ENCODE assay signal across 14 cellular contexts in genomic region chr1:109769335-109770078, GRCh38. TPM values are rescaled to one million over a fixed set of nuclear protein-coding genes. Genes with fewer than 3 reads are reported as not detected.
DNase-seq lines count a peak whose midpoint lies in the region; ATAC-seq, FAIRE-seq and TF ChIP-seq lines count a peak whose summit lies in the region.
"Had no signal": no experiment of that assay in that cellular context is flagged by ENCODE, and none has a peak within 500 bp of the region (broad histone marks: within the 10 kb centered on the region; RNA-seq: fewer than 3 reads in every experiment).

No MANE protein-coding gene starts in this region.

- no peaks in the 10 kb centered on the region for H3K27me3 ChIP-seq in bronchial epithelial cell (ENCODE audit: control insufficient read depth, insufficient read depth, low read length)
- no peaks in the 10 kb centered on the region for H3K27me3 ChIP-seq in lower lobe of right lung (ENCODE audit: low read depth)
- H3K27me3 ChIP-seq: tibial artery had no signal

- no peak for FAIRE-seq in HTR-8/SVneo (lab: Jason Lieb, UNC)
- no peak for FAIRE-seq in bronchial epithelial cell (lab: Jason Lieb, UNC)
- FAIRE-seq: endometrium had no signal

- intact Hi-C loops in lower lobe of right lung (cut with DNase I) = loop anchor here (10.0 kb wide), 1 partner anchor 225 kb away; the partner anchor contains the start of gene GNAI3

- in situ Hi-C loops in ACHN (cut with HindIII; ENCODE audit: low pct_ligation_motif_present, low pct_unique_long_range_greater_than_20kb, low sequenced_read_pairs) = no loop called here

- no peak for ATAC-seq in lower lobe of right lung
- ATAC-seq in GM21526 (IDR thresholded peaks at IDR 0.05; ENCODE audit: low FRiP score, unreplicated experiment) = no peak

- TF ChIP-seq CTCF in bronchial epithelial cell (IDR thresholded peaks at IDR 0.05; ENCODE audit: insufficient read depth, low read length, severe bottlenecking) = no peak
- TF ChIP-seq CTCF in lower lobe of right lung (IDR thresholded peaks at IDR 0.05) = no peak

- H3K27ac ChIP-seq in lower lobe of right lung = no peak overlapping the region
- H3K27ac ChIP-seq: tibial artery had no signal

- no peak overlapping the region for H3K4me3 ChIP-seq in bronchial epithelial cell (ENCODE audit: low read depth, low read length)
- no peak overlapping the region for H3K4me3 ChIP-seq in lower lobe of right lung
- H3K4me3 ChIP-seq: tibial artery had no signal

- peaks cover 7% of the 10 kb centered on the region for H3K4me1 ChIP-seq in lower lobe of right lung

- H3K36me3 ChIP-seq in bronchial epithelial cell (ENCODE audit: control insufficient read depth, insufficient read depth, low read length) (no peaks in the 10 kb centered on the region), lower lobe of right lung (no peaks in the 10 kb centered on the region)
- H3K36me3 ChIP-seq: tibial artery had no signal

- H3K9me3 ChIP-seq in lower lobe of right lung = no peaks in the 10 kb centered on the region
- H3K9me3 ChIP-seq: tibial artery had no signal

- peak; percentile 40 for DNase-seq in ACHN
- peak; percentile 32 for DNase-seq in HTR-8/SVneo (ENCODE audit: insufficient read length, low spot score)
- peak; percentile 73 for DNase-seq in bronchial epithelial cell (ENCODE audit: low read depth)
- DNase-seq in lower lobe of right lung = peak; percentile 2
- no peak for DNase-seq in stimulated activated CD8-positive, alpha-beta memory T cell treated with anti-CD3 and anti-CD28 coated beads, Interleukin-4, amount 100 ng/mL, for 48 hours
- DNase-seq in NCI-H1048 (lab: John Stamatoyannopoulos, UW) = no peak
- no peak for DNase-seq in SKM-1 treated with dmso at 0.1 percent for 144 hours (lab: John Stamatoyannopoulos, UW; ENCODE audit: unreplicated experiment)
- DNase-seq: C1 segment of cervical spinal cord, NCI-H2029 had no signal

RNA-seq across cellular contexts. Expression of gene EPS8L3, which starts 5.8 kb away (rescaled TPM):
- total RNA-seq in bronchial epithelial cell (not detected in 2 replicates), lower lobe of right lung (not detected)
- total RNA-seq: activated B cell treated with CpG ODN at 0.5 μM for 24 hours, osteocyte had no signal

RNA-seq across cellular contexts. Expression of gene GSTM3, which starts 28.7 kb away (rescaled TPM):
- total RNA-seq in bronchial epithelial cell = 4.7 TPM in 2 replicates
- total RNA-seq in lower lobe of right lung = 18.5 TPM

RNA-seq across cellular contexts. Expression of gene GSTM5, which starts 57.5 kb away (rescaled TPM):
- total RNA-seq in bronchial epithelial cell (not detected in 2 replicates), lower lobe of right lung (11.7 TPM)
- total RNA-seq: osteocyte had no signal

Comparison
In these comparisons a context has a peak if more than half of its experiments do, and no peak if none do; other contexts are left out.
1. DNase-seq: peak in ACHN (single experiment), HTR-8/SVneo (single experiment), bronchial epithelial cell (single experiment) and lower lobe of right lung (single experiment); none in stimulated activated CD8-positive, alpha-beta memory T cell treated with anti-CD3 and anti-CD28 coated beads, Interleukin-4, amount 100 ng/mL, for 48 hours (single experiment), NCI-H1048 (single experiment) and SKM-1 treated with dmso at 0.1 percent for 144 hours (single experiment).
2. RNA of gene GSTM5, which starts 57.5 kb away (total RNA-seq): 11.7 TPM in lower lobe of right lung (single experiment); not detected in bronchial epithelial cell; every median in the first group is over 10 times any median in the second.